ENCODE assay signal across 9 cellular contexts in the genomic region with DNA sequence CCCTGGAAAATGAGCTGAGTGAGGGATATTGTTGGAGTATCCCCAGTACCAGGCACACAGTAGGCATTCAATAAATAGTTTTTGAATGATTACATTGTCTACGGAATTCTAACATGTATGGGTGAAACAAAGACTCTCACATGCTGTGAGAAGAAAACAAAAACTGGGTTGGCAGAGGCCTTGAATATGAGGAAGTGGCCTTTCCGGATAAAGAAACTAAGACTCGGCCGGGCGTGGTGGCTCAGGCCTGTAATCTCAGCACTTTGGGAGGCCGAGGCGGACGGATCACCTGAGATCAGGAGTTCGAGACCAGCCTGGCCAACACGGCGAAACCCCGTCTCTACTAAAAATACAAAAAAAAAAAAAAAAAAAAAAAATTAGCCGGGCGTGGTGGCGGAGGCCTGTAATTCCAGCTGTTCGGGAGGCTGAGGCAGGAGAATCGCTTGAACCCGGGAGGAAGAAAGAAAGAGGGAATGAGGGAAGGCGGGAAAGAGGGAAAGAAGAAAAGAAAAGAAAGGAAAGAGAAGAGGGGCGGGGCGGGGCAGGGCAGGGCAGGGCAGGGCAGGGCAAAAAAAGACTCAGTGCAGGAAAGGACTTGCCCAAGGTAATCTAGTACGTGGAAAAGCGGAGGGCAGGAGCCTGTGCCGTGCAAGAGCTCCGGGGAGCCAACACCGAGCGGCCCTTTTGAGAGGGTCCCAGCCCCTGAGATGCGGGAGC. TPM values are rescaled to one million over a fixed set of nuclear protein-coding genes. Genes with fewer than 3 reads are reported as not detected.
A peak's percentile ranks its signal among the peaks of the same experiment; 100 is the strongest.
DNase-seq lines count a peak whose midpoint lies in the region; ATAC-seq and TF ChIP-seq lines count a peak whose summit lies in the region.
"Had no signal": no experiment of that assay in that cellular context is flagged by ENCODE, and none has a peak within 500 bp of the region (broad histone marks: within the 10 kb centered on the region; RNA-seq: fewer than 3 reads in every experiment).

No MANE protein-coding gene starts in this region.

- H3K27me3 ChIP-seq in BLaER1 treated with 17β-estradiol and CSF1 and Interleukin-3, amounts not matched to agents 10 nM and 100 nM = no peaks in the 10 kb centered on the region
- H3K27me3 ChIP-seq in mammary epithelial cell (ENCODE audit: insufficient read depth, low read length) (no peaks in the 10 kb centered on the region), upper lobe of right lung (no peaks in the 10 kb centered on the region)

- ATAC-seq in GM21737 (IDR thresholded peaks at IDR 0.05; ENCODE audit: unreplicated experiment) = peak; percentile 23
- ATAC-seq in upper lobe of right lung = no peak

- CTCF ChIA-PET in mammary epithelial cell (lab: Charles Lee; ENCODE audit: low non-redundant PET) = interaction anchor here (0.6 kb wide), 1 partner anchor 49 kb away, joined by 3 read pairs; no protein-coding TSS in a partner anchor

- H2AFZ ChIP-seq in mammary epithelial cell (ENCODE audit: low read depth, low read length) = peak overlapping the region; percentile 94

- dilution Hi-C loops in mammary epithelial cell (cut with HindIII; ENCODE audit: low sequenced_read_pairs) = no loop called here

- H3K4me3 ChIP-seq in BLaER1 treated with 17β-estradiol and CSF1 and Interleukin-3, amounts not matched to agents 10 nM and 100 nM = peak overlapping the region; percentile 73 to 98 (median 90)
- H3K4me3 ChIP-seq in mammary epithelial cell (replicated peaks in 1 of 3; ENCODE audit: insufficient read depth in 1 of 3, low read depth in 2 of 3, low read length in 3 of 3) (peak overlapping the region; percentile 57 to 91 (median 76)), upper lobe of right lung (peak overlapping the region; percentile 95)

- H3K79me2 ChIP-seq in mammary epithelial cell (ENCODE audit: insufficient read depth, low read length) = peaks cover 41% of the 10 kb centered on the region

- peaks cover 0 to 34% (median 19%) of the 10 kb centered on the region in 11 experiments; a peak in 16 of 22 replicates for H4K20me1 ChIP-seq in BLaER1 treated with 17β-estradiol and CSF1 and Interleukin-3, amounts not matched to agents 10 nM and 100 nM
- H4K20me1 ChIP-seq in mammary epithelial cell (ENCODE audit: insufficient read depth, low read length) = no peaks in the 10 kb centered on the region

- H3K4me2 ChIP-seq in BLaER1 treated with 17β-estradiol and CSF1 and Interleukin-3, amounts not matched to agents 10 nM and 100 nM = peak overlapping the region; percentile 48 to 92 (median 78)
- peak overlapping the region; percentile 86 for H3K4me2 ChIP-seq in mammary epithelial cell (ENCODE audit: insufficient read depth, low read depth, low read length)

- BruUV-seq in mammary epithelial cell (replicated peaks; lab: Mats Ljungman, UMichigan) = TSS peak; percentile 59

- in situ Hi-C loops in mammary epithelial cell (cut with MboI; ENCODE audit: low sequenced_read_pairs in 2 of 2) = no loop called here

- DNase-seq in NOMO-1 (lab: John Stamatoyannopoulos, UW; ENCODE audit: unreplicated experiment in 2 of 2) (peak; percentile 64 to 70), mammary epithelial cell (no peak), medulla oblongata (ENCODE audit: extremely low spot score) (peak; percentile 40), upper lobe of right lung (no peak), NCI-H748 (lab: John Stamatoyannopoulos, UW; ENCODE audit: unreplicated experiment) (no peak)
- no peak for DNase-seq in activated effector memory CD4-positive, alpha-beta T cell treated with Interleukin-2 at 50 U/mL for 16 hours

- peaks cover 0 to 9% (median 3%) of the 10 kb centered on the region in 11 experiments; a peak in 3 of 22 replicates for H3K9me3 ChIP-seq in BLaER1 treated with 17β-estradiol and CSF1 and Interleukin-3, amounts not matched to agents 10 nM and 100 nM (replicated peaks in 1 of 11)
- no peaks in the 10 kb centered on the region for H3K9me3 ChIP-seq in mammary epithelial cell (replicated peaks; ENCODE audit: insufficient read depth, low read length)
- no peaks in the 10 kb centered on the region for H3K9me3 ChIP-seq in upper lobe of right lung

- H3K4me1 ChIP-seq in BLaER1 treated with 17β-estradiol and CSF1 and Interleukin-3, amounts not matched to agents 10 nM and 100 nM = peaks cover 14 to 34% (median 25%) of the 10 kb centered on the region in 10 experiments; a peak in 19 of 20 replicates
- H3K4me1 ChIP-seq in mammary epithelial cell (ENCODE audit: insufficient read depth, low read length) (peaks cover 12% of the 10 kb centered on the region), upper lobe of right lung (peaks cover 10% of the 10 kb centered on the region)

- H3K9ac ChIP-seq in BLaER1 treated with 17β-estradiol and CSF1 and Interleukin-3, amounts not matched to agents 10 nM and 100 nM = peak overlapping the region; percentile 87 to 100 (median 99)
- H3K9ac ChIP-seq in mammary epithelial cell (ENCODE audit: insufficient read depth, low read length) = peak overlapping the region; percentile 93

- intact Hi-C loops in mammary epithelial cell (cut with micrococcal nuclease) (loop anchor here (2.0 kb wide), 1 partner anchor 51 kb away; no protein-coding TSS in a partner anchor), upper lobe of right lung (cut with DNase I) (no loop called here)

- peak overlapping the region; percentile 86 to 100 (median 98) for H3K27ac ChIP-seq in BLaER1 treated with 17β-estradiol and CSF1 and Interleukin-3, amounts not matched to agents 10 nM and 100 nM
- peak overlapping the region; percentile 87 for H3K27ac ChIP-seq in mammary epithelial cell (ENCODE audit: insufficient read depth, low read depth, low read length)
- H3K27ac ChIP-seq in upper lobe of right lung = peak overlapping the region; percentile 88

- H3K36me3 ChIP-seq in BLaER1 treated with 17β-estradiol and CSF1 and Interleukin-3, amounts not matched to agents 10 nM and 100 nM = peaks cover 0 to 24% (median 20%) of the 10 kb centered on the region in 11 experiments; a peak in 19 of 22 replicates
- peaks cover 4% of the 10 kb centered on the region for H3K36me3 ChIP-seq in mammary epithelial cell (ENCODE audit: insufficient read depth, low read length)
- H3K36me3 ChIP-seq in upper lobe of right lung = no peaks in the 10 kb centered on the region

- 91% methylated on average over 5 of the region's 28 CpGs for WGBS in mammary epithelial cell (ENCODE audit: low coverage, missing lambda C conversion rate)

- no peak for TF ChIP-seq CTCF in mammary epithelial cell (conservative IDR thresholded peaks at IDR 0.05 in 1 of 2, IDR thresholded peaks at IDR 0.05 in 1 of 2; ENCODE audit: extremely low read depth in 1 of 2, insufficient read depth in 1 of 2, low read depth in 1 of 2, low read length in 2 of 2)
- no peak for TF ChIP-seq CTCF in upper lobe of right lung (IDR thresholded peaks at IDR 0.05)

RNA-seq across cellular contexts. Expression of gene TMA16, which starts 0.7 kb away (rescaled TPM):
- 10 to 100 TPM; 24.0 to 43.9 TPM for total RNA-seq in mammary epithelial cell
- 17.3 TPM for polyA plus RNA-seq in mammary epithelial cell
- 5.6 TPM for polyA minus RNA-seq in mammary epithelial cell
- total RNA-seq in upper lobe of right lung = 18.8 TPM

RNA-seq across cellular contexts. Expression of gene TKTL2, which starts 20.2 kb away (rescaled TPM):
- total RNA-seq in mammary epithelial cell (not detected), upper lobe of right lung (not detected)
- polyA plus RNA-seq in mammary epithelial cell = not detected
- polyA minus RNA-seq in mammary epithelial cell = not detected
- total RNA-seq: pulmonary artery endothelial cell had no signal

Comparison
In these comparisons a context has a peak if more than half of its experiments do, and no peak if none do; other contexts are left out.
1. DNase-seq: peak in NOMO-1 (2 of 2) and medulla oblongata (single experiment); none in mammary epithelial cell (single experiment), upper lobe of right lung (single experiment), activated effector memory CD4-positive, alpha-beta T cell treated with Interleukin-2 at 50 U/mL for 16 hours (single experiment) and NCI-H748 (single experiment).
2. Peak in every context shown above with its lines, with median percentiles within 50 percentile points of each other: H3K27ac ChIP-seq and H3K4me3 ChIP-seq.